34 cellular contexts compared by ENCODE assay signal in genomic region chr21:28936036-28936435, GRCh38.
"Had no signal": no experiment of that assay in that cellular context is flagged by ENCODE, and none has a peak within 500 bp of the region (broad histone marks: within the 10 kb centered on the region; RNA-seq: fewer than 3 reads in every experiment).

No MANE protein-coding gene starts in this region.

- H3K4me1 Mint-ChIP-seq: naive B cell; nephron progenitor cell; stimulated activated naive CD8-positive, alpha-beta T cell treated with anti-CD3 and anti-CD28 coated beads, Interleukin-15, amount 100 ng/mL, for 72 hours had no signal

- DNase-seq: activated CD4-positive, alpha-beta T cell treated with anti-CD3 and anti-CD28 coated beads for 48 hours; activated CD4-positive, alpha-beta T cell treated with anti-CD3 and anti-CD28 coated beads, Interleukin-2, amount 50 U/mL, for 48 hours; activated CD8-positive, alpha-beta memory T cell treated with anti-CD3 and anti-CD28 coated beads, Interleukin-2, amount 50 U/mL, for 48 hours; activated gamma-delta T cell treated with Interleukin-2 at 50 U/mL for 16 hours; activated naive CD8-positive, alpha-beta T cell treated with anti-CD3 and anti-CD28 coated beads for 36 hours; activated T-cell treated with anti-CD3 and anti-CD28 coated beads, Interleukin-2, amount 50 U/mL, for 24 hours; adrenal gland; aorta; body of pancreas; cerebellar nuclear complex; colonic mucosa; effector CD8-positive, alpha-beta T cell; erythroblast; islet precursor cell; left ventricle myocardium superior; mammary epithelial cell; naive B cell; nephron progenitor cell; ovary; retina; small intestine; stimulated activated CD4-positive, alpha-beta T cell treated with anti-CD3 and anti-CD28 coated beads, Interleukin-4, amount 100 ng/mL, for 24 hours; stimulated activated naive CD8-positive, alpha-beta T cell treated with anti-CD3 and anti-CD28 coated beads, Interleukin-15, amount 100 ng/mL, for 72 hours; substantia nigra had no signal

- H3K27me3 Mint-ChIP-seq: activated naive CD8-positive, alpha-beta T cell treated with anti-CD3 and anti-CD28 coated beads for 36 hours; activated T-cell treated with anti-CD3 and anti-CD28 coated beads, Interleukin-2, amount 50 U/mL, for 24 hours; naive B cell; stimulated activated naive CD8-positive, alpha-beta T cell treated with anti-CD3 and anti-CD28 coated beads, Interleukin-15, amount 100 ng/mL, for 72 hours; type B pancreatic cell had no signal

- H3K9me3 Mint-ChIP-seq: activated naive CD8-positive, alpha-beta T cell treated with anti-CD3 and anti-CD28 coated beads for 36 hours; activated T-cell treated with anti-CD3 and anti-CD28 coated beads, Interleukin-2, amount 50 U/mL, for 24 hours; mesothelial cell of epicardium; naive B cell; nephron progenitor cell; stimulated activated effector memory CD8-positive, alpha-beta T cell treated with anti-CD3 and anti-CD28 coated beads, Interleukin-12 subunit alpha, Interleukin-12 subunit beta, amount 100 ng/mL, for 72 hours; stimulated activated naive CD8-positive, alpha-beta T cell treated with anti-CD3 and anti-CD28 coated beads, Interleukin-15, amount 100 ng/mL, for 72 hours; T-helper 2 cell treated with Interferon-gamma antibody and Interleukin-4, amounts not matched to agents 5 μg/mL and 100 μg/mL, for 36 hours; type B pancreatic cell had no signal

- ATAC-seq: body of pancreas; gastroesophageal sphincter; left ventricle myocardium superior; sciatic nerve; stimulated activated effector memory CD8-positive, alpha-beta T cell treated with anti-CD3 and anti-CD28 coated beads, Interleukin-12 subunit alpha, Interleukin-12 subunit beta, amount 100 ng/mL, for 72 hours; stimulated activated naive CD8-positive, alpha-beta T cell treated with anti-CD3 and anti-CD28 coated beads, Interleukin-15, amount 100 ng/mL, for 72 hours had no signal

- H3K36me3 ChIP-seq: colonic mucosa, ovary had no signal

- H3K27ac Mint-ChIP-seq: activated naive CD8-positive, alpha-beta T cell treated with anti-CD3 and anti-CD28 coated beads for 36 hours; activated T-cell treated with anti-CD3 and anti-CD28 coated beads, Interleukin-2, amount 50 U/mL, for 24 hours; mesothelial cell of epicardium; nephron progenitor cell; stimulated activated effector memory CD8-positive, alpha-beta T cell treated with anti-CD3 and anti-CD28 coated beads, Interleukin-12 subunit alpha, Interleukin-12 subunit beta, amount 100 ng/mL, for 72 hours; stimulated activated naive CD8-positive, alpha-beta T cell treated with anti-CD3 and anti-CD28 coated beads, Interleukin-15, amount 100 ng/mL, for 72 hours; T-helper 2 cell treated with Interferon-gamma antibody and Interleukin-4, amounts not matched to agents 5 μg/mL and 100 μg/mL, for 36 hours; type B pancreatic cell had no signal

- H3K4me3 Mint-ChIP-seq: activated naive CD8-positive, alpha-beta T cell treated with anti-CD3 and anti-CD28 coated beads for 36 hours; activated T-cell treated with anti-CD3 and anti-CD28 coated beads, Interleukin-2, amount 50 U/mL, for 24 hours; mesothelial cell of epicardium; nephron progenitor cell; stimulated activated effector memory CD8-positive, alpha-beta T cell treated with anti-CD3 and anti-CD28 coated beads, Interleukin-12 subunit alpha, Interleukin-12 subunit beta, amount 100 ng/mL, for 72 hours; stimulated activated naive CD8-positive, alpha-beta T cell treated with anti-CD3 and anti-CD28 coated beads, Interleukin-15, amount 100 ng/mL, for 72 hours; T-helper 2 cell treated with Interferon-gamma antibody and Interleukin-4, amounts not matched to agents 5 μg/mL and 100 μg/mL, for 36 hours; type B pancreatic cell had no signal

- H3K9me3 ChIP-seq: adrenal gland, body of pancreas, colonic mucosa, gastroesophageal sphincter, neutrophil, ovary, prostate gland, vagina had no signal

- H3K4me3 ChIP-seq: adrenal gland, body of pancreas, colonic mucosa, gastroesophageal sphincter, hepatocyte, ovary, prostate gland, vagina had no signal

- H3K27me3 ChIP-seq: adrenal gland, body of pancreas, colonic mucosa, gastroesophageal sphincter, hepatocyte, neutrophil, ovary, vagina had no signal
